In genomic region chr3:48989796-48990635, GRCh38 we compare ENCODE assay signal across 8 cellular contexts. TPM values are rescaled to one million over a fixed set of nuclear protein-coding genes. Genes with fewer than 3 reads are reported as not detected.
DNase-seq lines count a peak whose midpoint lies in the region; ATAC-seq and TF ChIP-seq lines count a peak whose summit lies in the region.

Gene P4HTM, plus strand, starts transcription at chr3:48990241. Its CDS starts 16 bp downstream, at chr3:48990257.

- peak within 1 kb of the TSS; percentile 61 for H3K4me3 ChIP-seq in lower leg skin (ENCODE audit: low read depth, poor library complexity, severe bottlenecking)

- intact Hi-C loops in lower leg skin (cut with DNase I; ENCODE audit: low total_unique reads) = loop anchor here (10.0 kb wide), 2 partner anchors 175 to 465 kb away; partner anchors contain the start of gene CCDC71

- no peak for TF ChIP-seq POLR2A in lower leg skin (IDR thresholded peaks at IDR 0.05)

- TF ChIP-seq CTCF in lower leg skin (IDR thresholded peaks at IDR 0.05) = no peak

- ATAC-seq in HG02938 (IDR thresholded peaks at IDR 0.05; ENCODE audit: unreplicated experiment) = peak; percentile 44

- 0% methylated on average over 23 to 34 of the region's 91 CpGs for WGBS in lower leg skin, 2 donors

- DNase-seq in DMS53 (lab: John Stamatoyannopoulos, UW) (peak; percentile 68), DMS53 treated with DMSO at 0.1 percent for 48 hours (lab: John Stamatoyannopoulos, UW; ENCODE audit: unreplicated experiment) (no peak), NCI-H524 (lab: John Stamatoyannopoulos, UW) (peak; percentile 59 to 79), dermis blood vessel endothelial cell (peak; percentile 93), lower leg skin (ENCODE audit: low spot score in 2 of 2) (peak; percentile 84 to 97)
- DNase-seq in activated CD4-positive, alpha-beta T cell treated with anti-CD3 and anti-CD28 coated beads, Interleukin-2, amount 50 U/mL, for 48 hours = peak; percentile 82 to 86
- peak; percentile 83 for DNase-seq in stimulated activated CD4-positive, alpha-beta T cell treated with anti-CD3 and anti-CD28 coated beads, Interleukin-4, amount 100 ng/mL, for 24 hours

RNA-seq across cellular contexts. Expression of gene P4HTM, which starts in this region (rescaled TPM):
- 12.1 and 16.5 TPM in 2 replicates for total RNA-seq in dermis blood vessel endothelial cell
- 10 to 100 TPM; 23.4 to 41.9 (median 36.0) TPM for total RNA-seq in lower leg skin
